ENCODE assay signal across 38 cellular contexts in genomic region chr17:37425268-37425667, GRCh38. TPM values are rescaled to one million over a fixed set of nuclear protein-coding genes. Genes with fewer than 3 reads are reported as not detected.
"Had no signal": no experiment of that assay in that cellular context is flagged by ENCODE, and none has a peak within 500 bp of the region (broad histone marks: within the 10 kb centered on the region; RNA-seq: fewer than 3 reads in every experiment).

No MANE protein-coding gene starts in this region.

- FAIRE-seq: bronchial epithelial cell, colon, TTC549 had no signal

- H3K27ac Mint-ChIP-seq: activated B cell treated with CpG ODN at 0.5 μM for 24 hours; activated CD4-positive, alpha-beta memory T cell treated with anti-CD3 and anti-CD28 coated beads for 36 hours; activated CD4-positive, alpha-beta T cell treated with anti-CD3 and anti-CD28 coated beads, Interleukin-2, amount 10 ng/mL, durations not matched to agents 24 days and 14 days; activated CD8-positive, alpha-beta T cell treated with anti-CD3 and anti-CD28 coated beads for 36 hours; activated naive CD4-positive, alpha-beta T cell treated with anti-CD3 and anti-CD28 coated beads, Interleukin-2, amount 10 ng/mL, durations not matched to agents 7 days and 5 days; activated naive CD4-positive, alpha-beta T cell treated with anti-CD3 and anti-CD28 coated beads, Interleukin-2, amount 50 U/mL, for 24 hours; activated naive CD8-positive, alpha-beta T cell; activated naive CD8-positive, alpha-beta T cell treated with anti-CD3 and anti-CD28 coated beads, Interleukin-2, amount 10 ng/mL, durations not matched to agents 7 days and 5 days; activated naive CD8-positive, alpha-beta T cell treated with anti-CD3 and anti-CD28 coated beads, Interleukin-2, amount 50 U/mL, for 24 hours; activated T-helper 2 cell treated with anti-CD3 and anti-CD28 coated beads, Interferon-gamma antibody, Interleukin-2, Interleukin-4, amounts not matched to agents 10 μg/mL and 5 μg/mL and 100 μg/mL, durations not matched to agents 14 hours and 24 hours and 36 hours; brain; T-helper 2 cell treated with Interferon-gamma antibody and Interleukin-4, amounts not matched to agents 5 μg/mL and 100 μg/mL, for 36 hours had no signal

- DNase-seq: activated B cell treated with CpG ODN at 0.5 μM for 24 hours; activated CD4-positive, alpha-beta memory T cell treated with anti-CD3 and anti-CD28 coated beads for 36 hours; activated CD4-positive, alpha-beta T cell treated with anti-CD3 and anti-CD28 coated beads for 4 hours; activated CD4-positive, alpha-beta T cell treated with anti-CD3 and anti-CD28 coated beads, Interleukin-2, amount 10 ng/mL, durations not matched to agents 24 days and 14 days; activated CD4-positive, alpha-beta T cell treated with anti-CD3 and anti-CD28 coated beads, Interleukin-2, amount 50 U/mL, for 1 hour; activated CD4-positive, alpha-beta T cell treated with anti-CD3 and anti-CD28 coated beads, Interleukin-2, amount 50 U/mL, for 4 hours; activated CD4-positive, CD25-positive, alpha-beta regulatory T cell treated with anti-CD3 and anti-CD28 coated beads, Interleukin-2, amount 50 U/mL, for 72 hours; activated CD8-positive, alpha-beta memory T cell treated with anti-CD3 and anti-CD28 coated beads, Interleukin-2, amount 50 U/mL, for 4 hours; activated CD8-positive, alpha-beta T cell treated with anti-CD3 and anti-CD28 coated beads for 36 hours; activated effector memory CD4-positive, alpha-beta T cell treated with Interleukin-2 at 50 U/mL for 16 hours; activated gamma-delta T cell; activated naive CD4-positive, alpha-beta T cell treated with anti-CD3 and anti-CD28 coated beads, Interleukin-2, amount 10 ng/mL, durations not matched to agents 7 days and 5 days; activated naive CD4-positive, alpha-beta T cell treated with Interleukin-2 at 50 U/mL for 16 hours; activated naive CD8-positive, alpha-beta T cell treated with anti-CD3 and anti-CD28 coated beads, Interleukin-2, amount 10 ng/mL, durations not matched to agents 7 days and 5 days; activated naive CD8-positive, alpha-beta T cell treated with anti-CD3 and anti-CD28 coated beads, Interleukin-2, amount 50 U/mL, for 24 hours; activated T-cell treated with anti-CD3 and anti-CD28 coated beads for 4 hours; activated T-cell treated with anti-CD3 and anti-CD28 coated beads, Interleukin-2, amount 50 U/mL, for 1 hour; activated T-cell treated with anti-CD3 and anti-CD28 coated beads, Interleukin-2, amount 50 U/mL, for 4 hours; amygdala; anterior cingulate cortex; caudate nucleus; T-helper 2 cell; T-helper 9 cell had no signal

- H3K27ac ChIP-seq: ascending aorta, cardiac muscle cell, VCaP had no signal

- ATAC-seq: activated CD8-positive, alpha-beta T cell treated with anti-CD3 and anti-CD28 coated beads for 36 hours; activated naive CD8-positive, alpha-beta T cell treated with anti-CD3 and anti-CD28 coated beads, Interleukin-2, amount 50 U/mL, for 24 hours; activated T-cell treated with anti-CD3 and anti-CD28 coated beads, Interleukin-2, amount 50 U/mL, for 4 hours had no signal

- H3K27me3 ChIP-seq: ascending aorta, cardiac muscle cell had no signal

- H3K4me1 Mint-ChIP-seq: activated B cell treated with CpG ODN at 0.5 μM for 24 hours had no signal

- H3K9me3 Mint-ChIP-seq: activated B cell treated with CpG ODN at 0.5 μM for 24 hours; activated CD4-positive, alpha-beta memory T cell treated with anti-CD3 and anti-CD28 coated beads for 36 hours; activated CD4-positive, alpha-beta T cell treated with anti-CD3 and anti-CD28 coated beads, Interleukin-2, amount 10 ng/mL, durations not matched to agents 24 days and 14 days; activated CD8-positive, alpha-beta T cell treated with anti-CD3 and anti-CD28 coated beads for 36 hours; activated naive CD4-positive, alpha-beta T cell treated with anti-CD3 and anti-CD28 coated beads, Interleukin-2, amount 10 ng/mL, durations not matched to agents 7 days and 5 days; activated naive CD4-positive, alpha-beta T cell treated with anti-CD3 and anti-CD28 coated beads, Interleukin-2, amount 50 U/mL, for 24 hours; activated naive CD8-positive, alpha-beta T cell treated with anti-CD3 and anti-CD28 coated beads, Interleukin-2, amount 10 ng/mL, durations not matched to agents 7 days and 5 days; activated naive CD8-positive, alpha-beta T cell treated with anti-CD3 and anti-CD28 coated beads, Interleukin-2, amount 50 U/mL, for 24 hours; activated T-cell treated with anti-CD3 and anti-CD28 coated beads, Interleukin-2, amount 50 U/mL, for 4 hours; activated T-helper 2 cell treated with anti-CD3 and anti-CD28 coated beads, Interferon-gamma antibody, Interleukin-2, Interleukin-4, amounts not matched to agents 10 μg/mL and 5 μg/mL and 100 μg/mL, durations not matched to agents 14 hours and 24 hours and 36 hours; brain; T-helper 2 cell treated with Interferon-gamma antibody and Interleukin-4, amounts not matched to agents 5 μg/mL and 100 μg/mL, for 36 hours had no signal

- H3K27me3 Mint-ChIP-seq: activated B cell treated with CpG ODN at 0.5 μM for 24 hours; activated CD4-positive, alpha-beta memory T cell treated with anti-CD3 and anti-CD28 coated beads for 36 hours; activated CD4-positive, alpha-beta T cell treated with anti-CD3 and anti-CD28 coated beads, Interleukin-2, amount 10 ng/mL, durations not matched to agents 24 days and 14 days; activated CD8-positive, alpha-beta T cell treated with anti-CD3 and anti-CD28 coated beads for 36 hours; activated naive CD4-positive, alpha-beta T cell treated with anti-CD3 and anti-CD28 coated beads, Interleukin-2, amount 10 ng/mL, durations not matched to agents 7 days and 5 days; activated naive CD4-positive, alpha-beta T cell treated with anti-CD3 and anti-CD28 coated beads, Interleukin-2, amount 50 U/mL, for 24 hours; activated naive CD8-positive, alpha-beta T cell; activated naive CD8-positive, alpha-beta T cell treated with anti-CD3 and anti-CD28 coated beads, Interleukin-2, amount 10 ng/mL, durations not matched to agents 7 days and 5 days; activated naive CD8-positive, alpha-beta T cell treated with anti-CD3 and anti-CD28 coated beads, Interleukin-2, amount 50 U/mL, for 24 hours had no signal

- H3K4me3 Mint-ChIP-seq: activated B cell treated with CpG ODN at 0.5 μM for 24 hours; activated CD4-positive, alpha-beta memory T cell treated with anti-CD3 and anti-CD28 coated beads for 36 hours; activated CD4-positive, alpha-beta T cell treated with anti-CD3 and anti-CD28 coated beads, Interleukin-2, amount 10 ng/mL, durations not matched to agents 24 days and 14 days; activated CD8-positive, alpha-beta T cell treated with anti-CD3 and anti-CD28 coated beads for 36 hours; activated naive CD4-positive, alpha-beta T cell treated with anti-CD3 and anti-CD28 coated beads, Interleukin-2, amount 10 ng/mL, durations not matched to agents 7 days and 5 days; activated naive CD4-positive, alpha-beta T cell treated with anti-CD3 and anti-CD28 coated beads, Interleukin-2, amount 50 U/mL, for 24 hours; activated naive CD8-positive, alpha-beta T cell; activated naive CD8-positive, alpha-beta T cell treated with anti-CD3 and anti-CD28 coated beads, Interleukin-2, amount 10 ng/mL, durations not matched to agents 7 days and 5 days; activated naive CD8-positive, alpha-beta T cell treated with anti-CD3 and anti-CD28 coated beads, Interleukin-2, amount 50 U/mL, for 24 hours; activated T-cell treated with anti-CD3 and anti-CD28 coated beads, Interleukin-2, amount 50 U/mL, for 4 hours; brain; T-helper 2 cell treated with Interferon-gamma antibody and Interleukin-4, amounts not matched to agents 5 μg/mL and 100 μg/mL, for 36 hours had no signal

- H3K9me3 ChIP-seq: ascending aorta had no signal

- H3K4me3 ChIP-seq: ascending aorta, cardiac muscle cell had no signal

RNA-seq across cellular contexts. Expression of gene C17orf78, which starts 49.5 kb away (rescaled TPM):
- total RNA-seq: activated B cell treated with CpG ODN at 0.5 μM for 24 hours; activated CD4-positive, alpha-beta memory T cell treated with anti-CD3 and anti-CD28 coated beads for 36 hours; activated CD4-positive, alpha-beta T cell treated with anti-CD3 and anti-CD28 coated beads, Interleukin-2, amount 10 ng/mL, durations not matched to agents 24 days and 14 days; activated CD8-positive, alpha-beta memory T cell treated with anti-CD3 and anti-CD28 coated beads for 36 hours; activated CD8-positive, alpha-beta T cell treated with anti-CD3 and anti-CD28 coated beads for 36 hours; activated naive CD8-positive, alpha-beta T cell treated with anti-CD3 and anti-CD28 coated beads, Interleukin-2, amount 10 ng/mL, durations not matched to agents 7 days and 5 days; activated T-cell treated with anti-CD3 and anti-CD28 coated beads, Interleukin-2, amount 50 U/mL, for 4 hours; activated T-helper 2 cell treated with anti-CD3 and anti-CD28 coated beads, Interferon-gamma antibody, Interleukin-2, Interleukin-4, amounts not matched to agents 10 μg/mL and 5 μg/mL and 100 μg/mL, durations not matched to agents 14 hours and 24 hours and 36 hours; ascending aorta; bronchial epithelial cell; cardiac muscle cell; cerebellum; T-helper 1 cell treated with Interleukin-12 subunit alpha and Interleukin-12 subunit beta and Interleukin-4 antibody, amounts not matched to agents 30 ng/mL and 1 ng/mL, for 36 hours had no signal
- polyA plus RNA-seq: adipose tissue, cardiac muscle cell had no signal
